In genomic region chr16:78198299-78198698, GRCh38 we compare ENCODE assay signal across 17 cellular contexts.
"Had no signal": no experiment of that assay in that cellular context is flagged by ENCODE, and none has a peak within 500 bp of the region (broad histone marks: within the 10 kb centered on the region; RNA-seq: fewer than 3 reads in every experiment).

No MANE protein-coding gene starts in this region.

- ATAC-seq: activated CD4-positive, CD25-positive, alpha-beta regulatory T cell treated with anti-CD3 and anti-CD28 coated beads, Interleukin-2, amount 50 U/mL, for 24 hours; activated CD8-positive, alpha-beta memory T cell treated with anti-CD3 and anti-CD28 coated beads, Interleukin-2, amount 10 ng/mL, durations not matched to agents 7 days and 5 days; activated CD8-positive, alpha-beta T cell treated with anti-CD3 and anti-CD28 coated beads for 36 hours; gastrocnemius medialis; left ventricle myocardium superior; natural killer cell treated with Interleukin-12 subunit alpha and Interleukin-12 subunit beta and Interleukin-15 and Interleukin-18, amount 100 ng/mL, for 72 hours had no signal

- DNase-seq: activated CD4-positive, alpha-beta T cell treated with anti-CD3 and anti-CD28 coated beads, Interleukin-2, amount 10 ng/mL, durations not matched to agents 7 days and 5 days; activated CD8-positive, alpha-beta memory T cell treated with anti-CD3 and anti-CD28 coated beads, Interleukin-2, amount 10 ng/mL, durations not matched to agents 7 days and 5 days; activated CD8-positive, alpha-beta T cell treated with anti-CD3 and anti-CD28 coated beads for 36 hours; activated effector memory CD4-positive, alpha-beta T cell treated with anti-CD3 and anti-CD28 coated beads, Interleukin-2, amount 50 U/mL, for 16 hours; activated naive CD4-positive, alpha-beta T cell treated with anti-CD3 and anti-CD28 coated beads, Interleukin-2, amount 10 ng/mL, durations not matched to agents 7 days and 5 days; activated T-cell treated with anti-CD3 and anti-CD28 coated beads for 4 hours; amygdala; colonic mucosa; esophagus squamous epithelium; gastrocnemius medialis; left ventricle myocardium superior; mammary epithelial cell; stimulated activated CD4-positive, alpha-beta T cell treated with anti-CD3 and anti-CD28 coated beads, Interleukin-4, amount 100 ng/mL, for 24 hours; stimulated activated naive CD4-positive, alpha-beta T cell treated with Interleukin-2 at 50 U/mL for 16 hours; upper lobe of left lung had no signal
